In genomic region chr3:52330194-52330805, GRCh38 we compare ENCODE assay signal across 17 cellular contexts.
"Had no signal": no experiment of that assay in that cellular context is flagged by ENCODE, and none has a peak within 500 bp of the region (broad histone marks: within the 10 kb centered on the region; RNA-seq: fewer than 3 reads in every experiment).

No MANE protein-coding gene starts in this region.

- H3K4me3 Mint-ChIP-seq: activated naive CD8-positive, alpha-beta T cell treated with anti-CD3 and anti-CD28 coated beads for 36 hours; activated T-helper 1 cell treated with anti-CD3 and anti-CD28 coated beads, Interleukin-12 subunit alpha, Interleukin-12 subunit beta, Interleukin-2, Interleukin-4 antibody, amounts not matched to agents 30 ng/mL and 10 ng/mL and 1 ng/mL, durations not matched to agents 14 hours and 24 hours and 36 hours had no signal

- H3K4me1 Mint-ChIP-seq: activated naive CD8-positive, alpha-beta T cell treated with anti-CD3 and anti-CD28 coated beads for 36 hours had no signal

- H3K27ac ChIP-seq: dorsolateral prefrontal cortex, epithelial cell of prostate, ovary, sigmoid colon, transverse colon had no signal

- ATAC-seq: left lobe of liver had no signal

- H3K9me3 ChIP-seq: ovary, sigmoid colon, transverse colon had no signal

- H3K27me3 Mint-ChIP-seq: activated naive CD8-positive, alpha-beta T cell treated with anti-CD3 and anti-CD28 coated beads for 36 hours had no signal

- H3K4me1 ChIP-seq: sigmoid colon, transverse colon had no signal

- H3K27me3 ChIP-seq: dorsolateral prefrontal cortex, ovary, sigmoid colon, transverse colon had no signal

- H3K27ac Mint-ChIP-seq: activated naive CD8-positive, alpha-beta T cell treated with anti-CD3 and anti-CD28 coated beads for 36 hours; activated T-helper 1 cell treated with anti-CD3 and anti-CD28 coated beads, Interleukin-12 subunit alpha, Interleukin-12 subunit beta, Interleukin-2, Interleukin-4 antibody, amounts not matched to agents 30 ng/mL and 10 ng/mL and 1 ng/mL, durations not matched to agents 14 hours and 24 hours and 36 hours had no signal

- H3K4me3 ChIP-seq: dorsolateral prefrontal cortex, ovary, sigmoid colon, transverse colon had no signal

- H3K36me3 Mint-ChIP-seq: activated naive CD8-positive, alpha-beta T cell treated with anti-CD3 and anti-CD28 coated beads for 36 hours had no signal

- H3K9me3 Mint-ChIP-seq: activated naive CD8-positive, alpha-beta T cell treated with anti-CD3 and anti-CD28 coated beads for 36 hours; activated T-helper 1 cell treated with anti-CD3 and anti-CD28 coated beads, Interleukin-12 subunit alpha, Interleukin-12 subunit beta, Interleukin-2, Interleukin-4 antibody, amounts not matched to agents 30 ng/mL and 10 ng/mL and 1 ng/mL, durations not matched to agents 14 hours and 24 hours and 36 hours had no signal

- H3K36me3 ChIP-seq: ovary, transverse colon had no signal

- DNase-seq: activated CD4-positive, CD25-positive, alpha-beta regulatory T cell treated with anti-CD3 and anti-CD28 coated beads, Interleukin-2, amount 50 U/mL, for 72 hours; activated CD8-positive, alpha-beta memory T cell treated with anti-CD3 and anti-CD28 coated beads for 24 hours; activated gamma-delta T cell treated with Interleukin-2 at 50 U/mL for 16 hours; activated naive CD8-positive, alpha-beta T cell treated with anti-CD3 and anti-CD28 coated beads for 36 hours; amniotic stem cell; caudate nucleus; dorsolateral prefrontal cortex; foreskin fibroblast; mammary epithelial cell; ovary; sigmoid colon; stimulated activated CD4-positive, alpha-beta T cell treated with anti-CD3 and anti-CD28 coated beads, Interleukin-4, amount 100 ng/mL, for 4 hours; stimulated activated naive CD4-positive, alpha-beta T cell; transverse colon had no signal
